19 cellular contexts compared by ENCODE assay signal in the genomic region with DNA sequence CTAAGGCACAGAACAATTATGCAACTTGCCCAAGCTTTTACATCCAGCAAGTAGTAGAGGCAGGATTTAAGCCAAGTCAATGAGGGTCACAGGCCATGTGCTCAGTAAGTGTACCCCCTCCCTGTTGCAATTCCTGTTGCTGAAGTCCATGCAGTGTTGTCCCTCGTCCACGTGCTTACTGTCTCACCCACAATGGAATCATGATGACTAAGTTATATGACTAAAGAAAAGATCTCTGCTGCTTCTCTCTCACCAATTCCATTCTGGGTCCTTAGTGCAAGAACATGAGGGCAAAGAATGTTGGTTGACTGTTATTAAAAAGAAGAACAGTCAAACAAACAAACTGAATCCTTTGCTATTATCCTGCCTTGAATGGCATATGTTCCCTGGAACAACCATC.
A peak's percentile ranks its signal among the peaks of the same experiment; 100 is the strongest.
DNase-seq lines count a peak whose midpoint lies in the region; ATAC-seq and TF ChIP-seq lines count a peak whose summit lies in the region.
"Had no signal": no experiment of that assay in that cellular context is flagged by ENCODE, and none has a peak within 500 bp of the region (broad histone marks: within the 10 kb centered on the region; RNA-seq: fewer than 3 reads in every experiment).

No MANE protein-coding gene starts in this region.

- in situ Hi-C loops in astrocyte of the spinal cord (cut with HindIII; ENCODE audit: low sequenced_read_pairs): no loop called here

- H3K36me3 Mint-ChIP-seq in HFFc6 (ENCODE audit: low read depth): no peaks in the 10 kb centered on the region

- no peak for ATAC-seq in GM19324 (IDR thresholded peaks at IDR 0.05; ENCODE audit: low FRiP score, unreplicated experiment)
- ATAC-seq: heart right ventricle, left cardiac atrium had no signal

- TF ChIP-seq CTCF in HFFc6 (IDR thresholded peaks at IDR 0.05): no peak
- no peak for TF ChIP-seq CTCF in astrocyte of the spinal cord (IDR thresholded peaks at IDR 0.05; ENCODE audit: low read depth, low read length)

- no peaks in the 10 kb centered on the region for H3K9me3 Mint-ChIP-seq in HFFc6
- H3K9me3 Mint-ChIP-seq: H9 had no signal

- no peak overlapping the region for H3K4me3 ChIP-seq in astrocyte of the spinal cord (ENCODE audit: low read depth, low read length)
- no peak overlapping the region for H3K4me3 ChIP-seq in skeletal muscle satellite cell (ENCODE audit: low read length)
- H3K4me3 ChIP-seq: BLaER1 treated with 17β-estradiol and CSF1 and Interleukin-3, amounts not matched to agents 10 nM and 100 nM; heart right ventricle; sigmoid colon; thoracic aorta had no signal

- H3K4me1 ChIP-seq in skeletal muscle satellite cell (ENCODE audit: control insufficient read depth, insufficient read depth, low read length): peaks cover 23% of the 10 kb centered on the region
- H3K4me1 ChIP-seq: BLaER1 treated with 17β-estradiol and CSF1 and Interleukin-3, amounts not matched to agents 10 nM and 100 nM; sigmoid colon had no signal

- no peak overlapping the region for H3K27ac Mint-ChIP-seq in HFFc6
- H3K27ac Mint-ChIP-seq: H9 had no signal

- H3K4me2 ChIP-seq in skeletal muscle satellite cell (ENCODE audit: low read length): peak overlapping the region; percentile 1
- H3K4me2 ChIP-seq: BLaER1 treated with 17β-estradiol and CSF1 and Interleukin-3, amounts not matched to agents 10 nM and 100 nM had no signal

- H3K27me3 ChIP-seq in skeletal muscle satellite cell (ENCODE audit: control insufficient read depth, insufficient read depth, low read length): no peaks in the 10 kb centered on the region
- H3K27me3 ChIP-seq: BLaER1 treated with 17β-estradiol and CSF1 and Interleukin-3, amounts not matched to agents 10 nM and 100 nM; heart right ventricle; sigmoid colon had no signal

- no peaks in the 10 kb centered on the region for H3K36me3 ChIP-seq in skeletal muscle satellite cell (ENCODE audit: insufficient read depth, low read length)
- H3K36me3 ChIP-seq: BLaER1 treated with 17β-estradiol and CSF1 and Interleukin-3, amounts not matched to agents 10 nM and 100 nM; heart right ventricle; sigmoid colon; thoracic aorta had no signal

- POLR2A ChIA-PET in HEK293T (lab: Yijun Ruan, JAX): no interaction called here

- H3K9me3 ChIP-seq in skeletal muscle satellite cell (replicated peaks; ENCODE audit: low read length): no peaks in the 10 kb centered on the region
- H3K9me3 ChIP-seq: BLaER1 treated with 17β-estradiol and CSF1 and Interleukin-3, amounts not matched to agents 10 nM and 100 nM; sigmoid colon; thoracic aorta had no signal

- CTCF ChIA-PET in HEK293T (lab: Yijun Ruan, JAX): no interaction called here

- H3K27me3 Mint-ChIP-seq in HFFc6 (ENCODE audit: insufficient read depth): peaks cover 3% of the 10 kb centered on the region

- H3K4me1 Mint-ChIP-seq in HFFc6 (ENCODE audit: low read depth): peaks cover 17% of the 10 kb centered on the region

- H3K4me3 Mint-ChIP-seq in HFFc6: no peak overlapping the region
- H3K4me3 Mint-ChIP-seq: H9 had no signal

- no peak overlapping the region for H3K9ac ChIP-seq in skeletal muscle satellite cell (ENCODE audit: low read depth, low read length)
- H3K9ac ChIP-seq: BLaER1 treated with 17β-estradiol and CSF1 and Interleukin-3, amounts not matched to agents 10 nM and 100 nM had no signal

- DNase-seq in HFFc6 (peak; percentile 52), astrocyte of the spinal cord (ENCODE audit: low read depth, low spot score) (peak; percentile 46), glomerular visceral epithelial cell (ENCODE audit: extremely low spot score) (peak; percentile 18), ecto neural progenitor cell (ENCODE audit: low spot score) (no peak), HEK293T (ENCODE audit: extremely low spot score) (no peak)
- DNase-seq: DMS153; H9; heart right ventricle; left cardiac atrium; MV-4-11; NCI-H2081; NCI-H526 treated with DMSO at 0.1 percent for 48 hours; occipital lobe; sigmoid colon; stimulated activated CD4-positive, alpha-beta T cell treated with anti-CD3 and anti-CD28 coated beads, Interleukin-4, amount 100 ng/mL, for 24 hours had no signal

TF ChIP-seq in HEK293T, 16 proteins besides CTCF, POLR2A, EP300 and RAD21:
- TF ChIP-seq SUZ12 (IDR thresholded peaks at IDR 0.05) (no peak), CTBP1 (IDR thresholded peaks at IDR 0.05; ENCODE audit: borderline replicate concordance) (no peak), FOXA1 (IDR thresholded peaks at IDR 0.05) (no peak), ZNF384 (IDR thresholded peaks at IDR 0.05) (no peak), LEF1 (IDR thresholded peaks at IDR 0.05; ENCODE audit: borderline replicate concordance) (no peak), ELF4 (IDR thresholded peaks at IDR 0.05) (no peak), FOXM1 (IDR thresholded peaks at IDR 0.05; ENCODE audit: borderline replicate concordance) (no peak), TARDBP (IDR thresholded peaks at IDR 0.05) (no peak), L3MBTL2 (conservative IDR thresholded peaks at IDR 0.05) (no peak), HDGF (IDR thresholded peaks at IDR 0.05; ENCODE audit: borderline replicate concordance) (no peak)
- TF ChIP-seq, protein P1, sequence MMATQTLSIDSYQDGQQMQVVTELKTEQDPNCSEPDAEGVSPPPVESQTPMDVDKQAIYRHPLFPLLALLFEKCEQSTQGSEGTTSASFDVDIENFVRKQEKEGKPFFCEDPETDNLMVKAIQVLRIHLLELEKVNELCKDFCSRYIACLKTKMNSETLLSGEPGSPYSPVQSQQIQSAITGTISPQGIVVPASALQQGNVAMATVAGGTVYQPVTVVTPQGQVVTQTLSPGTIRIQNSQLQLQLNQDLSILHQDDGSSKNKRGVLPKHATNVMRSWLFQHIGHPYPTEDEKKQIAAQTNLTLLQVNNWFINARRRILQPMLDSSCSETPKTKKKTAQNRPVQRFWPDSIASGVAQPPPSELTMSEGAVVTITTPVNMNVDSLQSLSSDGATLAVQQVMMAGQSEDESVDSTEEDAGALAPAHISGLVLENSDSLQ (IDR thresholded peaks at IDR 0.05): no peak

Comparison
In these comparisons a context has a peak if more than half of its experiments do, and no peak if none do; other contexts are left out.
1. DNase-seq: peak in HFFc6 (single experiment), astrocyte of the spinal cord (single experiment) and glomerular visceral epithelial cell (single experiment); none in ecto neural progenitor cell (single experiment) and HEK293T (single experiment).